29 cellular contexts compared by ENCODE assay signal in the genomic region with DNA sequence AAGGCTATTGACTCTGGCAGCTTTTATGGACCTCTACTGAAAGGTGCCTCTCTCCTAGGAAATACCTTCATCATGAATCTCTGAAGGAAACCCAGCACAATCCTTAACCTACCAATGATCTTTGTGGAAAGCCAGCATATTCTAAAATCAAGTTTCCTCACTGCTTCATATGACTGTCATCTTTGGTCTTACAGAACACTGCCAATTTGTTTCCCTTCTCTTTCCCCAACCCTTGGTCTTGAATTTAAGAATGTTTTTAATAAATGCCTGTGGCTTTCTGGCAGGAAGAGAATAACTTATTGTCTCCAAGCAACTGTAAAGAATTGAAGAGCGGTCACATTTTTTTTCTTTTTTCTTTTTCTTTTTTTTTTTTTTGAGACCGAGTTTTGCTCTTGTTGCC.
DNase-seq lines count a peak whose midpoint lies in the region; ATAC-seq and TF ChIP-seq lines count a peak whose summit lies in the region.
"Had no signal": no experiment of that assay in that cellular context is flagged by ENCODE, and none has a peak within 500 bp of the region (broad histone marks: within the 10 kb centered on the region; RNA-seq: fewer than 3 reads in every experiment).

No MANE protein-coding gene starts in this region.

- H3K9ac ChIP-seq in mesendoderm (ENCODE audit: low read length) (no peak overlapping the region), colonic mucosa (ENCODE audit: low read depth in 2 of 2, low read length in 2 of 2) (no peak overlapping the region)

- H2BK5ac ChIP-seq in mesendoderm (ENCODE audit: low read length) = no peak overlapping the region

- TF ChIP-seq CTCF in choroid plexus epithelial cell (conservative IDR thresholded peaks at IDR 0.05; ENCODE audit: low read depth, low read length) (no peak), colonic mucosa (IDR thresholded peaks at IDR 0.05) (no peak)

- no CpG with 5 or more reads among the region's 2 CpGs for WGBS in mesendoderm (ENCODE audit: extremely low coverage, insufficient coverage, low lambda C conversion rate)

- no peak overlapping the region for H3K4me2 ChIP-seq in mesendoderm (ENCODE audit: low read length)
- H3K4me2 ChIP-seq: A549 had no signal

- no peak overlapping the region for H3K4ac ChIP-seq in mesendoderm (ENCODE audit: low read depth, low read length)

- H3K27me3 ChIP-seq in mesendoderm (ENCODE audit: insufficient read depth, low read length, poor library complexity) (no peaks in the 10 kb centered on the region), colonic mucosa (no peaks in the 10 kb centered on the region)
- H3K27me3 ChIP-seq: SJCRH30 had no signal

- H3K4me1 ChIP-seq in mesendoderm (ENCODE audit: control insufficient read depth, low read depth, low read length) (no peaks in the 10 kb centered on the region), colonic mucosa (no peaks in the 10 kb centered on the region)
- H3K4me1 ChIP-seq: A549, Caco-2, SJCRH30 had no signal

- H3K36me3 ChIP-seq in mesendoderm (ENCODE audit: control insufficient read depth, insufficient read depth, low read length) (no peaks in the 10 kb centered on the region), colonic mucosa (no peaks in the 10 kb centered on the region)
- H3K36me3 ChIP-seq: SJCRH30 had no signal

- H3K79me2 ChIP-seq in mesendoderm (ENCODE audit: control insufficient read depth, insufficient read depth, low read length) = no peaks in the 10 kb centered on the region

- intact Hi-C loops in colonic mucosa (cut with DNase I) = no loop called here

- no peak for ATAC-seq in HG02840 (IDR thresholded peaks at IDR 0.05; ENCODE audit: low FRiP score, unreplicated experiment)
- ATAC-seq: A549, GM12878, HepG2, PC-3, Right ventricle myocardium inferior had no signal

- peak; percentile 46 for DNase-seq in M059J (ENCODE audit: low read depth)
- peak; percentile 2 for DNase-seq in choroid plexus epithelial cell (ENCODE audit: low read depth)
- DNase-seq in mesendoderm = no peak
- no peak for DNase-seq in epidermal melanocyte (ENCODE audit: insufficient read length, low spot score)
- DNase-seq in colonic mucosa = no peak
- no peak for DNase-seq in NCI-H1417 treated with DMSO at 0.1 percent for 48 hours (lab: John Stamatoyannopoulos, UW)
- DNase-seq: C1 segment of cervical spinal cord; Caco-2; CD4-positive, alpha-beta memory T cell; DMS 273 treated with DMSO at 0.1 percent for 48 hours; DMS79; EL; GDM1; Karpas-422; MV-4-11; NCI-H1105 treated with DMSO at 0.1 percent for 48 hours; NCI-H1694; NCI-H2029 treated with DMSO at 0.1 percent for 48 hours; NCI-H446 treated with DMSO at 0.1 percent for 48 hours; NCI-H526; NCI-H82; NK-92 treated with Interleukin-12 subunit alpha and Interleukin-12 subunit beta, amount 100 ng/mL, for 24 hours; PC-3; SJCRH30 had no signal

- no peak overlapping the region for H3K4me3 ChIP-seq in choroid plexus epithelial cell (ENCODE audit: low read depth, low read length)
- H3K4me3 ChIP-seq in mesendoderm (ENCODE audit: low read length) = no peak overlapping the region
- H3K4me3 ChIP-seq in colonic mucosa = no peak overlapping the region
- H3K4me3 ChIP-seq: A549, GM12878, SJCRH30 had no signal

- no peak overlapping the region for H3K18ac ChIP-seq in mesendoderm (ENCODE audit: low read length)

- H4K5ac ChIP-seq in mesendoderm (ENCODE audit: low read length) = no peak overlapping the region

- H3K23ac ChIP-seq in mesendoderm (ENCODE audit: low read length) = no peak overlapping the region

- no peaks in the 10 kb centered on the region for H3K79me1 ChIP-seq in mesendoderm (ENCODE audit: low read length)

- no peak overlapping the region for H2AK5ac ChIP-seq in mesendoderm (ENCODE audit: low read length)

- H2BK15ac ChIP-seq in mesendoderm (replicated peaks; ENCODE audit: low read depth) = peak overlapping the region; percentile 7

- H3K56ac ChIP-seq in mesendoderm (ENCODE audit: low read length) = no peak overlapping the region

- no peak overlapping the region for H4K8ac ChIP-seq in mesendoderm (ENCODE audit: low read depth, low read length)

- H2BK120ac ChIP-seq in mesendoderm (ENCODE audit: low read depth, low read length) = no peak overlapping the region

- H3K27ac ChIP-seq in mesendoderm (ENCODE audit: low read depth, low read length) (no peak overlapping the region), colonic mucosa (no peak overlapping the region)
- H3K27ac ChIP-seq: A549, SJCRH30 had no signal

- H3K9me3 ChIP-seq in colonic mucosa = no peaks in the 10 kb centered on the region
- H3K9me3 ChIP-seq: A549 had no signal

Comparison
In these comparisons a context has a peak if more than half of its experiments do, and no peak if none do; other contexts are left out.
1. DNase-seq: peak in M059J (single experiment) and choroid plexus epithelial cell (single experiment); none in mesendoderm (single experiment), epidermal melanocyte (single experiment), colonic mucosa (single experiment) and NCI-H1417 treated with DMSO at 0.1 percent for 48 hours (single experiment).